Comparison of ENCODE assay signal across 9 cellular contexts in genomic region chrX:68807818-68808217, GRCh38. TPM values are rescaled to one million over a fixed set of nuclear protein-coding genes. Genes with fewer than 3 reads are reported as not detected.
DNase-seq lines count a peak whose midpoint lies in the region; ATAC-seq, FAIRE-seq and TF ChIP-seq lines count a peak whose summit lies in the region.
"Had no signal": no experiment of that assay in that cellular context is flagged by ENCODE, and none has a peak within 500 bp of the region (broad histone marks: within the 10 kb centered on the region; RNA-seq: fewer than 3 reads in every experiment).

No MANE protein-coding gene starts in this region.

- H3K4me1 Mint-ChIP-seq in endothelial cell (ENCODE audit: unreplicated experiment) = no peaks in the 10 kb centered on the region
- H3K4me1 Mint-ChIP-seq in natural killer cell treated with Interleukin-12 subunit alpha and Interleukin-12 subunit beta and Interleukin-15 and Interleukin-18, amount 100 ng/mL, for 72 hours (ENCODE audit: low read depth in 2 of 2) = no peaks in the 10 kb centered on the region
- H3K4me1 Mint-ChIP-seq: activated naive CD8-positive, alpha-beta T cell treated with anti-CD3 and anti-CD28 coated beads for 36 hours had no signal

- H3K4me3 Mint-ChIP-seq in endothelial cell (ENCODE audit: unreplicated experiment) = no peak overlapping the region
- no peak overlapping the region for H3K4me3 Mint-ChIP-seq in natural killer cell treated with Interleukin-12 subunit alpha and Interleukin-12 subunit beta and Interleukin-15 and Interleukin-18, amount 100 ng/mL, for 72 hours
- H3K4me3 Mint-ChIP-seq: activated naive CD8-positive, alpha-beta T cell treated with anti-CD3 and anti-CD28 coated beads for 36 hours had no signal

- peak; percentile 15 for TF ChIP-seq CTCF in GM06990 (IDR thresholded peaks at IDR 0.05; ENCODE audit: insufficient read depth, low read length, poor library complexity, severe bottlenecking)
- TF ChIP-seq CTCF in endothelial cell (IDR thresholded peaks at IDR 0.05; ENCODE audit: unreplicated experiment) = peak; percentile 28
- TF ChIP-seq CTCF in pancreas (IDR thresholded peaks at IDR 0.05) = peak in 1 of 4 donors; percentile 17

- H3K27me3 Mint-ChIP-seq in endothelial cell (ENCODE audit: unreplicated experiment) = no peaks in the 10 kb centered on the region
- H3K27me3 Mint-ChIP-seq in natural killer cell treated with Interleukin-12 subunit alpha and Interleukin-12 subunit beta and Interleukin-15 and Interleukin-18, amount 100 ng/mL, for 72 hours = peaks cover 30 to 32% of the 10 kb centered on the region in 2 donors

- no peak overlapping the region for H3K27ac Mint-ChIP-seq in endothelial cell (ENCODE audit: unreplicated experiment)
- H3K27ac Mint-ChIP-seq in natural killer cell treated with Interleukin-12 subunit alpha and Interleukin-12 subunit beta and Interleukin-15 and Interleukin-18, amount 100 ng/mL, for 72 hours = no peak overlapping the region
- H3K27ac Mint-ChIP-seq: activated naive CD8-positive, alpha-beta T cell treated with anti-CD3 and anti-CD28 coated beads for 36 hours had no signal

- H3K9me3 ChIP-seq in pancreas = no peaks in the 10 kb centered on the region

- no peaks in the 10 kb centered on the region for H3K4me1 ChIP-seq in pancreas

- H3K27me3 ChIP-seq in GM06990 (replicated peaks; ENCODE audit: control insufficient read depth, insufficient read depth, low read length) = no peaks in the 10 kb centered on the region
- H3K27me3 ChIP-seq in pancreas = peaks cover 0 to 12% (median 6%) of the 10 kb centered on the region in 4 donors

- no peak for DNase-seq in GM06990 (ENCODE audit: extremely low read depth, insufficient read length)
- DNase-seq in NCI-H524 treated with DMSO at 0.1 percent for 48 hours (lab: John Stamatoyannopoulos, UW) = peak; percentile 1
- DNase-seq in endothelial cell (ENCODE audit: low spot score) = peak; percentile 38
- peak in 1 of 6 donors; percentile 34 for DNase-seq in pancreas
- DNase-seq in natural killer cell treated with Interleukin-12 subunit alpha and Interleukin-12 subunit beta and Interleukin-15 and Interleukin-18, amount 100 ng/mL, for 72 hours (ENCODE audit: low spot score) = no peak
- DNase-seq: activated naive CD8-positive, alpha-beta T cell treated with anti-CD3 and anti-CD28 coated beads for 36 hours had no signal

- intact Hi-C loops in pancreas (cut with DNase I) = no loop called here

- peak; percentile 69 to 83 (median 78) for ATAC-seq in pancreas
- ATAC-seq in natural killer cell treated with Interleukin-12 subunit alpha and Interleukin-12 subunit beta and Interleukin-15 and Interleukin-18, amount 100 ng/mL, for 72 hours = no peak
- no peak for ATAC-seq in HG03469 (IDR thresholded peaks at IDR 0.05; ENCODE audit: unreplicated experiment)
- ATAC-seq in HG02973 (IDR thresholded peaks at IDR 0.05; ENCODE audit: unreplicated experiment) = no peak
- ATAC-seq in GM19467 (IDR thresholded peaks at IDR 0.05; ENCODE audit: unreplicated experiment) = no peak

- no peak overlapping the region for H3K27ac ChIP-seq in pancreas

- FAIRE-seq in pancreas (lab: Jason Lieb, UNC) = no peak

- no peaks in the 10 kb centered on the region for H3K9me3 Mint-ChIP-seq in endothelial cell (ENCODE audit: unreplicated experiment)
- no peaks in the 10 kb centered on the region for H3K9me3 Mint-ChIP-seq in natural killer cell treated with Interleukin-12 subunit alpha and Interleukin-12 subunit beta and Interleukin-15 and Interleukin-18, amount 100 ng/mL, for 72 hours
- H3K9me3 Mint-ChIP-seq: activated naive CD8-positive, alpha-beta T cell treated with anti-CD3 and anti-CD28 coated beads for 36 hours had no signal

- H3K4me3 ChIP-seq in GM06990 (replicated peaks; ENCODE audit: low read depth, low read length) (no peak overlapping the region), pancreas (no peak overlapping the region)

- WGBS in pancreas, 2 donors = 7 to 20% methylated on average over 3 of the region's 3 CpGs

- no peaks in the 10 kb centered on the region for H3K36me3 Mint-ChIP-seq in endothelial cell (ENCODE audit: low read depth, unreplicated experiment)
- H3K36me3 Mint-ChIP-seq in natural killer cell treated with Interleukin-12 subunit alpha and Interleukin-12 subunit beta and Interleukin-15 and Interleukin-18, amount 100 ng/mL, for 72 hours = no peaks in the 10 kb centered on the region
- H3K36me3 Mint-ChIP-seq: activated naive CD8-positive, alpha-beta T cell treated with anti-CD3 and anti-CD28 coated beads for 36 hours had no signal

- no peaks in the 10 kb centered on the region for H3K36me3 ChIP-seq in GM06990 (ENCODE audit: control insufficient read depth, insufficient read depth, low read length)
- H3K36me3 ChIP-seq in pancreas = no peaks in the 10 kb centered on the region

RNA-seq across cellular contexts. Expression of gene EFNB1, which starts 21.0 kb away (rescaled TPM):
- total RNA-seq in endothelial cell (ENCODE audit: unreplicated experiment) (7.8 TPM), pancreas (10 to 100 TPM in 1 of 6 donors, 1 to 10 TPM in 5; 2.4 to 13.3 (median 4.9) TPM)
- polyA plus RNA-seq in pancreas = 1 to 10 TPM; 5.9 to 8.0 TPM
- 1 to 10 TPM; 3.4 to 3.9 TPM for total RNA-seq in natural killer cell treated with Interleukin-12 subunit alpha and Interleukin-12 subunit beta and Interleukin-15 and Interleukin-18, amount 100 ng/mL, for 72 hours

Comparison
In these comparisons a context has a peak if more than half of its experiments do, and no peak if none do; other contexts are left out.
1. DNase-seq: peak in NCI-H524 treated with DMSO at 0.1 percent for 48 hours (single experiment) and endothelial cell (single experiment); none in GM06990 (single experiment) and natural killer cell treated with Interleukin-12 subunit alpha and Interleukin-12 subunit beta and Interleukin-15 and Interleukin-18, amount 100 ng/mL, for 72 hours (single experiment).
2. ATAC-seq: peak in pancreas (4 of 4); none in natural killer cell treated with Interleukin-12 subunit alpha and Interleukin-12 subunit beta and Interleukin-15 and Interleukin-18, amount 100 ng/mL, for 72 hours (0 of 2), HG03469 (single experiment), HG02973 (single experiment) and GM19467 (single experiment).